ENCODE assay signal across 8 cellular contexts in the genomic region with DNA sequence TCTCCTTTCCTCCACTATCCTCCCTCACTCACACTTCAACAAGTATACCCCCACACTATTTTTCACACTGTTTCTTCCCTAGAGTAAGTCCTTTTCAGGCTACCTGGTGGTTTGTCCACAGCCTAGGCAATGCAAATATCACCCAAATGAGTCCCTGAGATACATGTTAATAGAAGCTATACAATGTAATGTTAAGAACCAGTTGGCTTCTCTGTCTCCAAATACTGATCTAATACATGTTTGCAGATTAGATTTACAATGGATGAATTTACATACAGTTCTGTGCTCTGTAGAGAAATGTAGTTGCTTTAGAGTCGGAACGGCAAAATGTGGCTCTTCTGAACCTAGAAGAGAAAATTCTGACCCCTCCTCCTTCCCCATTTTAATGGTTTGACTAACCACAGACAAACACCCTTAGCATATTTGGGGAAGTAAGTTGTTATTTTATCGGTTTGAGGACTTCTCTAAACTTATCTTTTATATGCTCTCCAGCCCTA.
DNase-seq lines count a peak whose midpoint lies in the region; ATAC-seq, FAIRE-seq and TF ChIP-seq lines count a peak whose summit lies in the region.

No MANE protein-coding gene starts in this region.

- DNase-seq in GM12865 (ENCODE audit: low read depth) (peak; percentile 61), medulla oblongata (ENCODE audit: extremely low spot score) (peak; percentile 68), NCI-H1417 treated with DMSO at 0.1 percent for 48 hours (lab: John Stamatoyannopoulos, UW) (no peak), D721Med (ENCODE audit: insufficient read length, low spot score) (no peak), SK-N-DZ (ENCODE audit: low spot score) (no peak)

- peak overlapping the region; percentile 79 for H3K4me3 ChIP-seq in GM12865 (ENCODE audit: low read depth, low read length)

- ATAC-seq in HG02610 (IDR thresholded peaks at IDR 0.05; ENCODE audit: unreplicated experiment) (peak; percentile 53), GM19397 (IDR thresholded peaks at IDR 0.05; ENCODE audit: unreplicated experiment) (no peak)

- TF ChIP-seq POLR2A in Raji (IDR thresholded peaks at IDR 0.05; ENCODE audit: insufficient read depth, low read depth, low read length), result peak; percentile 60

- FAIRE-seq in D721Med (lab: Jason Lieb, UNC), result no peak

- TF ChIP-seq CTCF in GM12865 (IDR thresholded peaks at IDR 0.05; ENCODE audit: insufficient read depth, low read depth, low read length, missing control alignments), result no peak
- no peak for TF ChIP-seq CTCF in D721Med (IDR thresholded peaks at IDR 0.05; ENCODE audit: insufficient read depth, missing control alignments)

Comparison
In these comparisons a context has a peak if more than half of its experiments do, and no peak if none do; other contexts are left out.
1. DNase-seq: peak in GM12865 (single experiment) and medulla oblongata (single experiment); none in NCI-H1417 treated with DMSO at 0.1 percent for 48 hours (single experiment), D721Med (single experiment) and SK-N-DZ (single experiment).